ENCODE assay signal across 21 cellular contexts in genomic region chr1:219276029-219276738, GRCh38.
"Had no signal": no experiment of that assay in that cellular context is flagged by ENCODE, and none has a peak within 500 bp of the region (broad histone marks: within the 10 kb centered on the region; RNA-seq: fewer than 3 reads in every experiment).

No MANE protein-coding gene starts in this region.

- ATAC-seq: activated T-cell treated with anti-CD3 and anti-CD28 coated beads, Interleukin-2, amount 50 U/mL, for 72 hours; gastrocnemius medialis; heart left ventricle; left lobe of liver; natural killer cell; stimulated activated memory B cell treated with anti-CD40 and anti-IgM and Interleukin-4, amounts not matched to agents 10 μg/mL and 1 μg/mL and 100 μg/mL, for 72 hours had no signal

- H3K4me3 ChIP-seq: ascending aorta, breast epithelium, gastrocnemius medialis, heart left ventricle, lung, sigmoid colon, testis had no signal

- H3K36me3 ChIP-seq: ascending aorta, breast epithelium, gastrocnemius medialis, neutrophil, sigmoid colon, WERI-Rb-1 had no signal

- H3K27ac ChIP-seq: ascending aorta, breast epithelium, gastrocnemius medialis, heart left ventricle, neutrophil, sigmoid colon, testis, WERI-Rb-1 had no signal

- DNase-seq: activated CD4-positive, alpha-beta T cell treated with anti-CD3 and anti-CD28 coated beads for 1 hour; activated CD8-positive, alpha-beta memory T cell treated with anti-CD3 and anti-CD28 coated beads for 24 hours; activated effector memory CD4-positive, alpha-beta T cell treated with anti-CD3 and anti-CD28 coated beads, Interleukin-2, amount 50 U/mL, for 16 hours; activated naive CD4-positive, alpha-beta T cell treated with anti-CD3 and anti-CD28 coated beads, Interleukin-2, amount 50 U/mL, for 16 hours; activated T-cell treated with anti-CD3 and anti-CD28 coated beads, Interleukin-2, amount 50 U/mL, for 72 hours; cerebellar nuclear complex; cortex of kidney; gastrocnemius medialis; heart left ventricle; kidney; natural killer cell; sigmoid colon; stimulated activated CD4-positive, alpha-beta T cell treated with anti-CD3 and anti-CD28 coated beads, Interleukin-4, amount 100 ng/mL, for 4 hours; testis; WERI-Rb-1 had no signal

- H3K9me3 ChIP-seq: ascending aorta, breast epithelium, gastrocnemius medialis, heart left ventricle, neutrophil, sigmoid colon, testis had no signal
